In the genomic region with DNA sequence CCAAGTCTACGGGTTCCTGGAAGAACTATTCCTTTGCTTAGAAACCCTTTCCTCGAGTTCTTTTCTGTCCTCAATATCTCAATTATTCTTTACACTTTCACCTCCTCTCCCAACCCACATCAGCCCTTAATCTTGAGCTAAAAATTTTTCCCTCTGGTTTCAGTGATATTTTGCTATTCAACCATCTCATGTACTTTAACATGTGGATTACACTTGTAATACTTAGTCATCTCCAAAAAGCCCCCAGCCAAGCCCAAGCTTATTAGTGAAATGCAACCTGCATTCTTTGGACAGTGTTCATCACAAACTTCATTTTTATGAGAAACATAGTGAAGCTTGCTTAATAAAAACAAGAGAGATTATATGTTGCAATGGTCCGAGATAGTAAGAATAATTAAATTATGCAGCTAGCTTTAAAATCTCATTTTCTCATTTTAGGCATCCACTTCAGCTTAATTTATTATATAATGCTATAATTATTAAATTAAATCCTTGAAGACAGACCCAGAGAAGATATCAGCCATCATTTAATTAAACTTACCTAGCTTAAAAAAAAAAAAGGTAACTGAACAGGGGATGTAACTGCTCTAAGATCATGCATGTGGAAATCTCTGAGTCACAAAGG, we compare ENCODE assay signal across 1 cellular context.
A peak's percentile ranks its signal among the peaks of the same experiment; 100 is the strongest.
TF ChIP-seq lines count a peak whose summit lies in the region.

No MANE protein-coding gene starts in this region.

TF ChIP-seq in SK-N-SH treated with all-trans-retinoic acid at 6 μM for 48 hours, 23 proteins besides CTCF, POLR2A, EP300 and RAD21 (continued from another document):
- TF ChIP-seq, protein P1, sequence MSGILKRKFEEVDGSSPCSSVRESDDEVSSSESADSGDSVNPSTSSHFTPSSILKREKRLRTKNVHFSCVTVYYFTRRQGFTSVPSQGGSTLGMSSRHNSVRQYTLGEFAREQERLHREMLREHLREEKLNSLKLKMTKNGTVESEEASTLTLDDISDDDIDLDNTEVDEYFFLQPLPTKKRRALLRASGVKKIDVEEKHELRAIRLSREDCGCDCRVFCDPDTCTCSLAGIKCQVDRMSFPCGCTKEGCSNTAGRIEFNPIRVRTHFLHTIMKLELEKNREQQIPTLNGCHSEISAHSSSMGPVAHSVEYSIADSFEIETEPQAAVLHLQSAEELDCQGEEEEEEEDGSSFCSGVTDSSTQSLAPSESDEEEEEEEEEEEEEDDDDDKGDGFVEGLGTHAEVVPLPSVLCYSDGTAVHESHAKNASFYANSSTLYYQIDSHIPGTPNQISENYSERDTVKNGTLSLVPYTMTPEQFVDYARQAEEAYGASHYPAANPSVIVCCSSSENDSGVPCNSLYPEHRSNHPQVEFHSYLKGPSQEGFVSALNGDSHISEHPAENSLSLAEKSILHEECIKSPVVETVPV (CRISPR knock-in tag; IDR thresholded peaks at IDR 0.05): peak; percentile 66
- peak; percentile 56 for TF ChIP-seq TCF4 (CRISPR knock-in tag; IDR thresholded peaks at IDR 0.05; ENCODE audit: borderline replicate concordance)
- no peak for TF ChIP-seq ZC3H10 (CRISPR knock-in tag; IDR thresholded peaks at IDR 0.05)
- no peak for TF ChIP-seq ZFP30 (CRISPR knock-in tag; IDR thresholded peaks at IDR 0.05)
- TF ChIP-seq ZNF565 (CRISPR knock-in tag; conservative IDR thresholded peaks at IDR 0.05; ENCODE audit: low read depth): no peak
- no peak for TF ChIP-seq PPARA (CRISPR knock-in tag; IDR thresholded peaks at IDR 0.05; ENCODE audit: borderline replicate concordance)
- no peak for TF ChIP-seq RARB (CRISPR knock-in tag; IDR thresholded peaks at IDR 0.05)
- peak; percentile 76 for TF ChIP-seq TSHZ2 (CRISPR knock-in tag; IDR thresholded peaks at IDR 0.05)
- no peak for TF ChIP-seq CSDC2 (CRISPR knock-in tag; IDR thresholded peaks at IDR 0.05)
